ENCODE assay signal across 17 cellular contexts in genomic region chr22:50486561-50487289, GRCh38. TPM values are rescaled to one million over a fixed set of nuclear protein-coding genes. Genes with fewer than 3 reads are reported as not detected.
DNase-seq lines count a peak whose midpoint lies in the region; TF ChIP-seq lines count a peak whose summit lies in the region.
"Had no signal": no experiment of that assay in that cellular context is flagged by ENCODE, and none has a peak within 500 bp of the region (broad histone marks: within the 10 kb centered on the region; RNA-seq: fewer than 3 reads in every experiment).

MIOX (plus strand) TSS chr22:50486859; CDS start chr22:50486898, 39 bp downstream.

- H3K36me3 Mint-ChIP-seq in activated CD4-positive, alpha-beta T cell treated with anti-CD3 and anti-CD28 coated beads, Interleukin-2, amount 10 ng/mL, durations not matched to agents 7 days and 5 days (ENCODE audit: low read depth), result no peaks in the 10 kb centered on the region
- no peaks in the 10 kb centered on the region for H3K36me3 Mint-ChIP-seq in type B pancreatic cell

- no peak within 1 kb of the TSS for H3K4me3 ChIP-seq in effector memory CD4-positive, alpha-beta T cell (ENCODE audit: insufficient read depth, low read depth, low read length, poor library complexity, severe bottlenecking)
- H3K4me3 ChIP-seq in tibial nerve, result no peak within 1 kb of the TSS
- H3K4me3 ChIP-seq: lung, stomach had no signal

- H3K27ac Mint-ChIP-seq in activated CD4-positive, alpha-beta T cell treated with anti-CD3 and anti-CD28 coated beads, Interleukin-2, amount 10 ng/mL, durations not matched to agents 7 days and 5 days, result peak within 1 kb of the TSS; percentile 12
- peak within 1 kb of the TSS; percentile 18 for H3K27ac Mint-ChIP-seq in type B pancreatic cell

- TF ChIP-seq POLR2A in tibial nerve (IDR thresholded peaks at IDR 0.05), result no peak

- no peaks in the 10 kb centered on the region for H3K36me3 ChIP-seq in effector memory CD4-positive, alpha-beta T cell (ENCODE audit: control insufficient read depth, insufficient read depth, low read length)
- no peaks in the 10 kb centered on the region for H3K36me3 ChIP-seq in tibial nerve
- H3K36me3 ChIP-seq: neutrophil, stomach had no signal

- POLR2A ChIA-PET in activated CD4-positive, alpha-beta T cell treated with anti-CD3 and anti-CD28 coated beads, Interleukin-2, amount 10 ng/mL, durations not matched to agents 7 days and 5 days (lab: Charles Lee), result no interaction called here

- no peak within 1 kb of the TSS for H3K4me3 Mint-ChIP-seq in activated CD4-positive, alpha-beta T cell treated with anti-CD3 and anti-CD28 coated beads, Interleukin-2, amount 10 ng/mL, durations not matched to agents 7 days and 5 days
- peak within 1 kb of the TSS; percentile 51 for H3K4me3 Mint-ChIP-seq in type B pancreatic cell

- peaks cover 11% of the 10 kb centered on the region for H3K4me1 Mint-ChIP-seq in activated CD4-positive, alpha-beta T cell treated with anti-CD3 and anti-CD28 coated beads, Interleukin-2, amount 10 ng/mL, durations not matched to agents 7 days and 5 days
- peaks cover 9% of the 10 kb centered on the region for H3K4me1 Mint-ChIP-seq in type B pancreatic cell (ENCODE audit: unreplicated experiment)

- DNase-seq in activated CD4-positive, alpha-beta T cell treated with anti-CD3 and anti-CD28 coated beads, Interleukin-2, amount 10 ng/mL, durations not matched to agents 7 days and 5 days, result no peak
- DNase-seq in activated CD4-positive, alpha-beta T cell treated with anti-CD3 and anti-CD28 coated beads, Interleukin-2, amount 50 U/mL, for 1 hour, result no peak
- DNase-seq in M059J (ENCODE audit: low read depth), result peak; percentile 66
- peak; percentile 70 for DNase-seq in hepatic stellate cell (ENCODE audit: low spot score)
- DNase-seq in type B pancreatic cell (ENCODE audit: extremely low spot score, unreplicated experiment), result no peak
- no peak for DNase-seq in effector memory CD4-positive, alpha-beta T cell
- DNase-seq in tibial nerve (ENCODE audit: low spot score in 2 of 2), result no peak
- no peak for DNase-seq in NCI-H1930 (lab: John Stamatoyannopoulos, UW)
- DNase-seq: activated gamma-delta T cell treated with Interleukin-2 at 50 U/mL for 16 hours, Kasumi-1, NCI-H1694, NCI-H526 treated with DMSO at 0.1 percent for 48 hours, SHP77 treated with DMSO at 0.1 percent for 48 hours, stomach had no signal

- H3K4me1 ChIP-seq in effector memory CD4-positive, alpha-beta T cell (ENCODE audit: control insufficient read depth, insufficient read depth, low read length, poor library complexity, severe bottlenecking), result peaks cover 14% of the 10 kb centered on the region
- peaks cover 0 to 9% (median 2%) of the 10 kb centered on the region in 4 donors for H3K4me1 ChIP-seq in tibial nerve

- H3K27me3 ChIP-seq in effector memory CD4-positive, alpha-beta T cell (replicated peaks; ENCODE audit: control insufficient read depth, insufficient read depth, low read length, poor library complexity, severe bottlenecking), result no peaks in the 10 kb centered on the region
- peaks cover 4 to 44% of the 10 kb centered on the region in 2 donors for H3K27me3 ChIP-seq in tibial nerve

- H3K27ac ChIP-seq in effector memory CD4-positive, alpha-beta T cell (ENCODE audit: insufficient read depth, low read length, poor library complexity, severe bottlenecking), result no peak within 1 kb of the TSS
- H3K27ac ChIP-seq in tibial nerve, result no peak within 1 kb of the TSS
- H3K27ac ChIP-seq: neutrophil had no signal

- TF ChIP-seq EP300 in tibial nerve (IDR thresholded peaks at IDR 0.05), result no peak

- CTCF ChIA-PET in activated CD4-positive, alpha-beta T cell treated with anti-CD3 and anti-CD28 coated beads, Interleukin-2, amount 10 ng/mL, durations not matched to agents 7 days and 5 days (lab: Charles Lee), result interaction anchor here (0.9 to 1.6 kb wide), 2 partner anchors 11 to 49 kb away, joined by 4 to 5 read pairs; no protein-coding TSS in a partner anchor

- no peaks in the 10 kb centered on the region for H3K9me3 ChIP-seq in effector memory CD4-positive, alpha-beta T cell (ENCODE audit: control insufficient read depth, low read length)
- no peaks in the 10 kb centered on the region for H3K9me3 ChIP-seq in tibial nerve
- H3K9me3 ChIP-seq: neutrophil, stomach had no signal

- no peak for TF ChIP-seq CTCF in type B pancreatic cell (conservative IDR thresholded peaks at IDR 0.05)
- TF ChIP-seq CTCF in tibial nerve (IDR thresholded peaks at IDR 0.05), result no peak

- 61 to 76% methylated on average over 10 to 20 of the region's 23 CpGs for whole genome bisulfite sequencing in tibial nerve, 2 donors

- no peaks in the 10 kb centered on the region for H3K9me3 Mint-ChIP-seq in activated CD4-positive, alpha-beta T cell treated with anti-CD3 and anti-CD28 coated beads, Interleukin-2, amount 10 ng/mL, durations not matched to agents 7 days and 5 days
- H3K9me3 Mint-ChIP-seq in type B pancreatic cell, result no peaks in the 10 kb centered on the region

- H3K27me3 Mint-ChIP-seq in activated CD4-positive, alpha-beta T cell treated with anti-CD3 and anti-CD28 coated beads, Interleukin-2, amount 10 ng/mL, durations not matched to agents 7 days and 5 days, result peaks cover 2% of the 10 kb centered on the region
- peaks cover 12% of the 10 kb centered on the region for H3K27me3 Mint-ChIP-seq in type B pancreatic cell

RNA-seq across cellular contexts. Expression of gene MIOX, which starts in this region (rescaled TPM):
- total RNA-seq in activated CD4-positive, alpha-beta T cell treated with anti-CD3 and anti-CD28 coated beads, Interleukin-2, amount 10 ng/mL, durations not matched to agents 7 days and 5 days, result under 1 TPM in 1 of 2 experiments, not detected in 1; 0.23 TPM
- total RNA-seq in M059J (2014; rRNA removed; shearing (Covaris generic)), result not detected in 2 replicates
- total RNA-seq in type B pancreatic cell (ENCODE audit: low replicate concordance) (1.2 TPM in 1 of 2 replicates, not detected in the other), tibial nerve (not detected)
- total RNA-seq: lung, skeletal muscle tissue, stomach had no signal

Comparison
In these comparisons a context has a peak if more than half of its experiments do, and no peak if none do; other contexts are left out.
1. Peak in DNase-seq in M059J; RNA of the gene not detected or under 1 TPM.